Comparison of ENCODE assay signal across 1 cellular context in the genomic region with DNA sequence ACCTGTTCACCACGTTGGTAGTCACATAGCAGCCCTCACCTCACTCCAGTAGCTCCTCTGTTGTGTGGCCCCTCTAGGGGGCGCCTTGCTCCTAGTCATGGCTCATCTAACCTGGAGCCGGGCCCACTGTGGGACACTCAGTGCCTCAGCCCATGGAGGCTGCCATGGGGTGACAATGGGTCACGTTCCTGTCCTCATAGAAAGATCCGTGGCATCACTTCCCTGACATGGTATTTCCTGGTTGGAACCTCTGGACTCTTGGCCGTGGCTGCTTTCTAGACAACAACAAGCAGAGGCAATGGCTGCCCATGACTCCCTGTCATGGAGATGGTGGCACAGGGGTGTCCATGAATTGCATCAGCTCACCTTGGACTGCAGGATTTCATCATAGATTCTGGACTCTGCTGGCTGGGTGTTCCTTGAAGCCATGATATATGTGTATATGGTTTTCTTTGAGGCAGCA.
A peak's percentile ranks its signal among the peaks of the same experiment; 100 is the strongest.
TF ChIP-seq lines count a peak whose summit lies in the region.

No MANE protein-coding gene starts in this region.

TF ChIP-seq in K562, 482 proteins besides CTCF, POLR2A, EP300 and RAD21 (continued from another document and continues in another):
- TF ChIP-seq SMAD4 (CRISPR knock-in tag; conservative IDR thresholded peaks at IDR 0.05): peak; percentile 95
- TF ChIP-seq ZNF561 (CRISPR knock-in tag; conservative IDR thresholded peaks at IDR 0.05): 0 out of 2 replicates have a peak, but pooled peaks have one; percentile 53
- TF ChIP-seq ELF1 (tag; IDR thresholded peaks at IDR 0.05): no peak
- TF ChIP-seq HMBOX1 (IDR thresholded peaks at IDR 0.05): no peak
- no peak for TF ChIP-seq KLF10 (CRISPR knock-in tag; IDR thresholded peaks at IDR 0.05)
- no peak for TF ChIP-seq ID3 (CRISPR knock-in tag; IDR thresholded peaks at IDR 0.05)
- TF ChIP-seq ID3 (tag; IDR thresholded peaks at IDR 0.05): peak; percentile 55; the same call in 1 of the 2 replicates
- no peak for TF ChIP-seq USF1 (CRISPR knock-in tag; IDR thresholded peaks at IDR 0.05)
- no peak for TF ChIP-seq ARID2 (IDR thresholded peaks at IDR 0.05)
- 0 out of 2 replicates have a peak, but pooled peaks have one; percentile 36 for TF ChIP-seq ETV1 (tag; conservative IDR thresholded peaks at IDR 0.05; ENCODE audit: low read depth)
- no peak for TF ChIP-seq HDGF (IDR thresholded peaks at IDR 0.05)
- TF ChIP-seq ZZZ3 (IDR thresholded peaks at IDR 0.05): no peak
- peak; percentile 94 for TF ChIP-seq ZNF766 (CRISPR knock-in tag; conservative IDR thresholded peaks at IDR 0.05)
- no peak for TF ChIP-seq ZNF707 (CRISPR knock-in tag; conservative IDR thresholded peaks at IDR 0.05)
- TF ChIP-seq, protein P1, sequence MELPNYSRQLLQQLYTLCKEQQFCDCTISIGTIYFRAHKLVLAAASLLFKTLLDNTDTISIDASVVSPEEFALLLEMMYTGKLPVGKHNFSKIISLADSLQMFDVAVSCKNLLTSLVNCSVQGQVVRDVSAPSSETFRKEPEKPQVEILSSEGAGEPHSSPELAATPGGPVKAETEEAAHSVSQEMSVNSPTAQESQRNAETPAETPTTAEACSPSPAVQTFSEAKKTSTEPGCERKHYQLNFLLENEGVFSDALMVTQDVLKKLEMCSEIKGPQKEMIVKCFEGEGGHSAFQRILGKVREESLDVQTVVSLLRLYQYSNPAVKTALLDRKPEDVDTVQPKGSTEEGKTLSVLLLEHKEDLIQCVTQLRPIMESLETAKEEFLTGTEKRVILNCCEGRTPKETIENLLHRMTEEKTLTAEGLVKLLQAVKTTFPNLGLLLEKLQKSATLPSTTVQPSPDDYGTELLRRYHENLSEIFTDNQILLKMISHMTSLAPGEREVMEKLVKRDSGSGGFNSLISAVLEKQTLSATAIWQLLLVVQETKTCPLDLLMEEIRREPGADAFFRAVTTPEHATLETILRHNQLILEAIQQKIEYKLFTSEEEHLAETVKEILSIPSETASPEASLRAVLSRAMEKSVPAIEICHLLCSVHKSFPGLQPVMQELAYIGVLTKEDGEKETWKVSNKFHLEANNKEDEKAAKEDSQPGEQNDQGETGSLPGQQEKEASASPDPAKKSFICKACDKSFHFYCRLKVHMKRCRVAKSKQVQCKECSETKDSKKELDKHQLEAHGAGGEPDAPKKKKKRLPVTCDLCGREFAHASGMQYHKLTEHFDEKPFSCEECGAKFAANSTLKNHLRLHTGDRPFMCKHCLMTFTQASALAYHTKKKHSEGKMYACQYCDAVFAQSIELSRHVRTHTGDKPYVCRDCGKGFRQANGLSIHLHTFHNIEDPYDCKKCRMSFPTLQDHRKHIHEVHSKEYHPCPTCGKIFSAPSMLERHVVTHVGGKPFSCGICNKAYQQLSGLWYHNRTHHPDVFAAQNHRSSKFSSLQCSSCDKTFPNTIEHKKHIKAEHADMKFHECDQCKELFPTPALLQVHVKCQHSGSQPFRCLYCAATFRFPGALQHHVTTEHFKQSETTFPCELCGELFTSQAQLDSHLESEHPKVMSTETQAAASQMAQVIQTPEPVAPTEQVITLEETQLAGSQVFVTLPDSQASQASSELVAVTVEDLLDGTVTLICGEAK (IDR thresholded peaks at IDR 0.05): no peak
- TF ChIP-seq, protein P1 (CRISPR knock-in tag; IDR thresholded peaks at IDR 0.05): no peak
- TF ChIP-seq THRB (CRISPR knock-in tag; conservative IDR thresholded peaks at IDR 0.05): peak; percentile 28; the same call in 1 of the 2 replicates
- TF ChIP-seq, protein P2, sequence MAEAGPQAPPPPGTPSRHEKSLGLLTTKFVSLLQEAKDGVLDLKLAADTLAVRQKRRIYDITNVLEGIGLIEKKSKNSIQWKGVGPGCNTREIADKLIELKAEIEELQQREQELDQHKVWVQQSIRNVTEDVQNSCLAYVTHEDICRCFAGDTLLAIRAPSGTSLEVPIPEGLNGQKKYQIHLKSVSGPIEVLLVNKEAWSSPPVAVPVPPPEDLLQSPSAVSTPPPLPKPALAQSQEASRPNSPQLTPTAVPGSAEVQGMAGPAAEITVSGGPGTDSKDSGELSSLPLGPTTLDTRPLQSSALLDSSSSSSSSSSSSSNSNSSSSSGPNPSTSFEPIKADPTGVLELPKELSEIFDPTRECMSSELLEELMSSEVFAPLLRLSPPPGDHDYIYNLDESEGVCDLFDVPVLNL (CRISPR knock-in tag; IDR thresholded peaks at IDR 0.05; ENCODE audit: low read depth): no peak
- TF ChIP-seq, protein P3, sequence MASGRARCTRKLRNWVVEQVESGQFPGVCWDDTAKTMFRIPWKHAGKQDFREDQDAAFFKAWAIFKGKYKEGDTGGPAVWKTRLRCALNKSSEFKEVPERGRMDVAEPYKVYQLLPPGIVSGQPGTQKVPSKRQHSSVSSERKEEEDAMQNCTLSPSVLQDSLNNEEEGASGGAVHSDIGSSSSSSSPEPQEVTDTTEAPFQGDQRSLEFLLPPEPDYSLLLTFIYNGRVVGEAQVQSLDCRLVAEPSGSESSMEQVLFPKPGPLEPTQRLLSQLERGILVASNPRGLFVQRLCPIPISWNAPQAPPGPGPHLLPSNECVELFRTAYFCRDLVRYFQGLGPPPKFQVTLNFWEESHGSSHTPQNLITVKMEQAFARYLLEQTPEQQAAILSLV (tag; IDR thresholded peaks at IDR 0.05): peak; percentile 70
- TF ChIP-seq PTTG1 (tag; IDR thresholded peaks at IDR 0.05; ENCODE audit: low read depth): peak; percentile 68; the same call in 1 of the 2 replicates
- TF ChIP-seq TCF3 (CRISPR knock-in tag; IDR thresholded peaks at IDR 0.05): no peak
- TF ChIP-seq ZNF239 (CRISPR knock-in tag; IDR thresholded peaks at IDR 0.05): peak; percentile 53
- peak; percentile 97 for TF ChIP-seq ZNF175 (CRISPR knock-in tag; IDR thresholded peaks at IDR 0.05; ENCODE audit: low read depth)
- TF ChIP-seq, protein P4, sequence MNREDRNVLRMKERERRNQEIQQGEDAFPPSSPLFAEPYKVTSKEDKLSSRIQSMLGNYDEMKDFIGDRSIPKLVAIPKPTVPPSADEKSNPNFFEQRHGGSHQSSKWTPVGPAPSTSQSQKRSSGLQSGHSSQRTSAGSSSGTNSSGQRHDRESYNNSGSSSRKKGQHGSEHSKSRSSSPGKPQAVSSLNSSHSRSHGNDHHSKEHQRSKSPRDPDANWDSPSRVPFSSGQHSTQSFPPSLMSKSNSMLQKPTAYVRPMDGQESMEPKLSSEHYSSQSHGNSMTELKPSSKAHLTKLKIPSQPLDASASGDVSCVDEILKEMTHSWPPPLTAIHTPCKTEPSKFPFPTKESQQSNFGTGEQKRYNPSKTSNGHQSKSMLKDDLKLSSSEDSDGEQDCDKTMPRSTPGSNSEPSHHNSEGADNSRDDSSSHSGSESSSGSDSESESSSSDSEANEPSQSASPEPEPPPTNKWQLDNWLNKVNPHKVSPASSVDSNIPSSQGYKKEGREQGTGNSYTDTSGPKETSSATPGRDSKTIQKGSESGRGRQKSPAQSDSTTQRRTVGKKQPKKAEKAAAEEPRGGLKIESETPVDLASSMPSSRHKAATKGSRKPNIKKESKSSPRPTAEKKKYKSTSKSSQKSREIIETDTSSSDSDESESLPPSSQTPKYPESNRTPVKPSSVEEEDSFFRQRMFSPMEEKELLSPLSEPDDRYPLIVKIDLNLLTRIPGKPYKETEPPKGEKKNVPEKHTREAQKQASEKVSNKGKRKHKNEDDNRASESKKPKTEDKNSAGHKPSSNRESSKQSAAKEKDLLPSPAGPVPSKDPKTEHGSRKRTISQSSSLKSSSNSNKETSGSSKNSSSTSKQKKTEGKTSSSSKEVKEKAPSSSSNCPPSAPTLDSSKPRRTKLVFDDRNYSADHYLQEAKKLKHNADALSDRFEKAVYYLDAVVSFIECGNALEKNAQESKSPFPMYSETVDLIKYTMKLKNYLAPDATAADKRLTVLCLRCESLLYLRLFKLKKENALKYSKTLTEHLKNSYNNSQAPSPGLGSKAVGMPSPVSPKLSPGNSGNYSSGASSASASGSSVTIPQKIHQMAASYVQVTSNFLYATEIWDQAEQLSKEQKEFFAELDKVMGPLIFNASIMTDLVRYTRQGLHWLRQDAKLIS (CRISPR knock-in tag; IDR thresholded peaks at IDR 0.05): no peak
- no peak for TF ChIP-seq MTF1 (CRISPR knock-in tag; IDR thresholded peaks at IDR 0.05; ENCODE audit: borderline replicate concordance)
- TF ChIP-seq SRSF9 (IDR thresholded peaks at IDR 0.05; ENCODE audit: borderline replicate concordance, low read depth, low read length): no peak
- TF ChIP-seq, protein P5, sequence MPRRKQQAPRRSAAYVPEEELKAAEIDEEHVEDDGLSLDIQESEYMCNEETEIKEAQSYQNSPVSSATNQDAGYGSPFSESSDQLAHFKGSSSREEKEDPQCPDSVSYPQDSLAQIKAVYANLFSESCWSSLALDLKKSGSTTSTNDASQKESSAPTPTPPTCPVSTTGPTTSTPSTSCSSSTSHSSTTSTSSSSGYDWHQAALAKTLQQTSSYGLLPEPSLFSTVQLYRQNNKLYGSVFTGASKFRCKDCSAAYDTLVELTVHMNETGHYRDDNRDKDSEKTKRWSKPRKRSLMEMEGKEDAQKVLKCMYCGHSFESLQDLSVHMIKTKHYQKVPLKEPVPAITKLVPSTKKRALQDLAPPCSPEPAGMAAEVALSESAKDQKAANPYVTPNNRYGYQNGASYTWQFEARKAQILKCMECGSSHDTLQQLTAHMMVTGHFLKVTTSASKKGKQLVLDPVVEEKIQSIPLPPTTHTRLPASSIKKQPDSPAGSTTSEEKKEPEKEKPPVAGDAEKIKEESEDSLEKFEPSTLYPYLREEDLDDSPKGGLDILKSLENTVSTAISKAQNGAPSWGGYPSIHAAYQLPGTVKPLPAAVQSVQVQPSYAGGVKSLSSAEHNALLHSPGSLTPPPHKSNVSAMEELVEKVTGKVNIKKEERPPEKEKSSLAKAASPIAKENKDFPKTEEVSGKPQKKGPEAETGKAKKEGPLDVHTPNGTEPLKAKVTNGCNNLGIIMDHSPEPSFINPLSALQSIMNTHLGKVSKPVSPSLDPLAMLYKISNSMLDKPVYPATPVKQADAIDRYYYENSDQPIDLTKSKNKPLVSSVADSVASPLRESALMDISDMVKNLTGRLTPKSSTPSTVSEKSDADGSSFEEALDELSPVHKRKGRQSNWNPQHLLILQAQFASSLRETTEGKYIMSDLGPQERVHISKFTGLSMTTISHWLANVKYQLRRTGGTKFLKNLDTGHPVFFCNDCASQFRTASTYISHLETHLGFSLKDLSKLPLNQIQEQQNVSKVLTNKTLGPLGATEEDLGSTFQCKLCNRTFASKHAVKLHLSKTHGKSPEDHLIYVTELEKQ (CRISPR knock-in tag; IDR thresholded peaks at IDR 0.05): peak; percentile 8; the same call in 1 of the 2 replicates
- TF ChIP-seq ATF7 (IDR thresholded peaks at IDR 0.05): peak; percentile 59; the same call in 1 of the 2 replicates
- TF ChIP-seq TGIF2 (CRISPR knock-in tag; IDR thresholded peaks at IDR 0.05): no peak
- no peak for TF ChIP-seq RNF2 (IDR thresholded peaks at IDR 0.05)
- no peak for TF ChIP-seq KDM2B (CRISPR knock-in tag; IDR thresholded peaks at IDR 0.05)
